Comparison of ENCODE assay signal across 8 cellular contexts in genomic region chr14:59055439-59056045, GRCh38.
A peak's percentile ranks its signal among the peaks of the same experiment; 100 is the strongest.
DNase-seq lines count a peak whose midpoint lies in the region; ATAC-seq and TF ChIP-seq lines count a peak whose summit lies in the region.

No MANE protein-coding gene starts in this region.

- H3K27ac ChIP-seq in VCaP (no peak overlapping the region), ovary (no peak overlapping the region)

- H3K27ac Mint-ChIP-seq in stimulated activated naive CD8-positive, alpha-beta T cell treated with anti-CD3 and anti-CD28 coated beads, Interleukin-15, amount 100 ng/mL, for 72 hours = no peak overlapping the region

- no peaks in the 10 kb centered on the region for H3K4me1 Mint-ChIP-seq in stimulated activated naive CD8-positive, alpha-beta T cell treated with anti-CD3 and anti-CD28 coated beads, Interleukin-15, amount 100 ng/mL, for 72 hours

- H3K36me3 ChIP-seq in ovary = no peaks in the 10 kb centered on the region

- no peaks in the 10 kb centered on the region for H3K9me3 ChIP-seq in ovary

- peak; percentile 12 to 18 for DNase-seq in stimulated activated naive CD8-positive, alpha-beta T cell treated with anti-CD3 and anti-CD28 coated beads, Interleukin-15, amount 100 ng/mL, for 72 hours
- DNase-seq in stimulated activated naive CD8-positive, alpha-beta T cell treated with anti-CD3 and anti-CD28 coated beads, Interleukin-15, Interleukin-2, amounts not matched to agents 100 U/mL and 50 U/mL, for 24 hours = no peak
- DNase-seq in NCI-H146 (lab: John Stamatoyannopoulos, UW) (peak; percentile 32), fibroblast of the aortic adventitia (ENCODE audit: low read depth) (peak; percentile 81), ovary (peak in 2 of 5 donors; percentile 38 to 64), ureter (ENCODE audit: low spot score) (no peak)

- peak; percentile 67 for ATAC-seq in stimulated activated naive CD8-positive, alpha-beta T cell treated with anti-CD3 and anti-CD28 coated beads, Interleukin-15, amount 100 ng/mL, for 72 hours
- no peak for ATAC-seq in stimulated activated naive CD8-positive, alpha-beta T cell treated with anti-CD3 and anti-CD28 coated beads, Interleukin-15, Interleukin-2, amounts not matched to agents 100 U/mL and 50 U/mL, for 24 hours
- peak; percentile 68 for ATAC-seq in HG02571 (IDR thresholded peaks at IDR 0.05; ENCODE audit: unreplicated experiment)

- peaks cover 9% of the 10 kb centered on the region for H3K27me3 Mint-ChIP-seq in stimulated activated naive CD8-positive, alpha-beta T cell treated with anti-CD3 and anti-CD28 coated beads, Interleukin-15, amount 100 ng/mL, for 72 hours

- intact Hi-C loops in ovary (cut with DNase I) = loop anchor here in 1 of 4 donors (10.0 kb wide), 1 partner anchor 551 kb away; no protein-coding TSS in a partner anchor

- no peak for TF ChIP-seq EP300 in ovary (IDR thresholded peaks at IDR 0.05)

- H3K9me3 Mint-ChIP-seq in stimulated activated naive CD8-positive, alpha-beta T cell treated with anti-CD3 and anti-CD28 coated beads, Interleukin-15, amount 100 ng/mL, for 72 hours = no peaks in the 10 kb centered on the region

- no peaks in the 10 kb centered on the region for H3K4me1 ChIP-seq in ovary (ENCODE audit: insufficient read depth)

- TF ChIP-seq POLR2A in ovary (IDR thresholded peaks at IDR 0.05) = no peak

- peak; percentile 85 for TF ChIP-seq CTCF in VCaP (conservative IDR thresholded peaks at IDR 0.05)
- TF ChIP-seq CTCF in fibroblast of the aortic adventitia (IDR thresholded peaks at IDR 0.05; ENCODE audit: insufficient read depth, low read length) = peak; percentile 89
- TF ChIP-seq CTCF in ovary (IDR thresholded peaks at IDR 0.05) = peak in 2 of 3 donors; percentile 64 to 73

- H3K4me3 ChIP-seq in fibroblast of the aortic adventitia (ENCODE audit: low read depth, low read length) (no peak overlapping the region), ovary (no peak overlapping the region)

- H3K4me3 Mint-ChIP-seq in stimulated activated naive CD8-positive, alpha-beta T cell treated with anti-CD3 and anti-CD28 coated beads, Interleukin-15, amount 100 ng/mL, for 72 hours = no peak overlapping the region

- no peaks in the 10 kb centered on the region for H3K27me3 ChIP-seq in ovary

Comparison
In these comparisons a context has a peak if more than half of its experiments do, and no peak if none do; other contexts are left out.
1. DNase-seq: peak in stimulated activated naive CD8-positive, alpha-beta T cell treated with anti-CD3 and anti-CD28 coated beads, Interleukin-15, amount 100 ng/mL, for 72 hours (2 of 2), NCI-H146 (single experiment) and fibroblast of the aortic adventitia (single experiment); none in stimulated activated naive CD8-positive, alpha-beta T cell treated with anti-CD3 and anti-CD28 coated beads, Interleukin-15, Interleukin-2, amounts not matched to agents 100 U/mL and 50 U/mL, for 24 hours (single experiment) and ureter (single experiment).
2. Peak in every context shown above with its lines, with median percentiles within 50 percentile points of each other: CTCF ChIP-seq.